Comparison of ENCODE assay signal across 1 cellular context in the genomic region with DNA sequence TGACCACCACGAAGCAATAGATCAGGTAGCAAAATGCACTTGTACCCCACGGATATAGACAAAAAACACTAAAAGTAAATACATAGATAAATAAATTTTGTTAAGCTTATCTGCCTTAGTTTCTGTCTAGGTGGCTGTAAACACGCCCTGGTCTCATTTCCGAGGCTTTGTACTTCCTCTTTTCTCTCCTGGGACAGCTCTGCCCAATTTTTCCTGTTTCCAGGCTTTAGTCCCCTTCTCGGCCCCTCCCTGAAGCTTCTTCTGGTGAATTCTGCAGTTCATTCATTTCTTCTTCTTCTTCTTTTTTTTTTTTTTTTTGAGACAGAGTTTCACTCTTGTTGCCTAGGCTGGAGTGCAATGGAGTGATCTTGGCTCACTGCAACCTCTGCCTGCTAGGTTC.
TF ChIP-seq lines count a peak whose summit lies in the region.

No MANE protein-coding gene starts in this region.

TF ChIP-seq in GM12878, 131 proteins besides CTCF, POLR2A, EP300 and RAD21 (continued from another document):
- TF ChIP-seq TBL1XR1 (IDR thresholded peaks at IDR 0.05; ENCODE audit: low read depth, low read length) (no peak), ZNF24 (IDR thresholded peaks at IDR 0.05) (no peak), ZNF207 (IDR thresholded peaks at IDR 0.05; ENCODE audit: borderline replicate concordance) (no peak)
- TF ChIP-seq, protein P1, sequence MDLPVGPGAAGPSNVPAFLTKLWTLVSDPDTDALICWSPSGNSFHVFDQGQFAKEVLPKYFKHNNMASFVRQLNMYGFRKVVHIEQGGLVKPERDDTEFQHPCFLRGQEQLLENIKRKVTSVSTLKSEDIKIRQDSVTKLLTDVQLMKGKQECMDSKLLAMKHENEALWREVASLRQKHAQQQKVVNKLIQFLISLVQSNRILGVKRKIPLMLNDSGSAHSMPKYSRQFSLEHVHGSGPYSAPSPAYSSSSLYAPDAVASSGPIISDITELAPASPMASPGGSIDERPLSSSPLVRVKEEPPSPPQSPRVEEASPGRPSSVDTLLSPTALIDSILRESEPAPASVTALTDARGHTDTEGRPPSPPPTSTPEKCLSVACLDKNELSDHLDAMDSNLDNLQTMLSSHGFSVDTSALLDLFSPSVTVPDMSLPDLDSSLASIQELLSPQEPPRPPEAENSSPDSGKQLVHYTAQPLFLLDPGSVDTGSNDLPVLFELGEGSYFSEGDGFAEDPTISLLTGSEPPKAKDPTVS (IDR thresholded peaks at IDR 0.05; ENCODE audit: low read depth, low read length) = no peak
- TF ChIP-seq, protein P2, sequence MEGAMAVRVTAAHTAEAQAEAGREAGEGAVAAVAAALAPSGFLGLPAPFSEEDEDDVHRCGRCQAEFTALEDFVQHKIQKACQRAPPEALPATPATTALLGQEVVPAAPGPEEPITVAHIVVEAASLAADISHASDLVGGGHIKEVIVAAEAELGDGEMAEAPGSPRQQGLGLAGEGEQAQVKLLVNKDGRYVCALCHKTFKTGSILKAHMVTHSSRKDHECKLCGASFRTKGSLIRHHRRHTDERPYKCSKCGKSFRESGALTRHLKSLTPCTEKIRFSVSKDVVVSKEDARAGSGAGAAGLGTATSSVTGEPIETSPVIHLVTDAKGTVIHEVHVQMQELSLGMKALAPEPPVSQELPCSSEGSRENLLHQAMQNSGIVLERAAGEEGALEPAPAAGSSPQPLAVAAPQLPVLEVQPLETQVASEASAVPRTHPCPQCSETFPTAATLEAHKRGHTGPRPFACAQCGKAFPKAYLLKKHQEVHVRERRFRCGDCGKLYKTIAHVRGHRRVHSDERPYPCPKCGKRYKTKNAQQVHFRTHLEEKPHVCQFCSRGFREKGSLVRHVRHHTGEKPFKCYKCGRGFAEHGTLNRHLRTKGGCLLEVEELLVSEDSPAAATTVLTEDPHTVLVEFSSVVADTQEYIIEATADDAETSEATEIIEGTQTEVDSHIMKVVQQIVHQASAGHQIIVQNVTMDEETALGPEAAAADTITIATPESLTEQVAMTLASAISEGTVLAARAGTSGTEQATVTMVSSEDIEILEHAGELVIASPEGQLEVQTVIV (IDR thresholded peaks at IDR 0.05; ENCODE audit: borderline replicate concordance, partially characterized antibody) = no peak
